In the genomic region with DNA sequence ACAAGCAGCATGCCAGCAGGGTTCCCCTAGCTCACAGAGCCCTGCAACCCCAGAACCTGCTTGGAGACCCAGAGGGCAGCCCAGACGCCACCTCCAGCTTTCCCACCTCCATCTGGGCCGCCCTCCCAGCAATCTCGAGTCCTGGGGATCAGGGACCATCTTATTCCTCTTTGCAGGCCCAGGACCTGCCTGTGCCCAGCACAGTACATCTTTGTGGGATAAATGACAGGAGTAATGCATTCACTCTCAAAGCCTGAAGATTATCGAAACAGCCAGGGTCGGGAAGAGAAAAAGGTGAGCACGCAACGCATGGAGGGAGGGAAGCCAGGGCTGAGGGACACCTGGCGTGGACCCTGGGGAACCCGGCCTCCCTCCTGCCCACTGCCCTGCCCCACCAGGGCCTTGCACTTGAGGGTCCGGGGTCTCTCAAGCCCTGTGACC, we compare ENCODE assay signal across 1 cellular context.
TF ChIP-seq lines count a peak whose summit lies in the region.

No MANE protein-coding gene starts in this region.

TF ChIP-seq in SK-N-SH treated with all-trans-retinoic acid at 6 μM for 48 hours, 23 proteins besides CTCF, POLR2A, EP300 and RAD21 (continued from another document):
- TF ChIP-seq ZNF565 (CRISPR knock-in tag; conservative IDR thresholded peaks at IDR 0.05; ENCODE audit: low read depth) (no peak), OSR1 (CRISPR knock-in tag; IDR thresholded peaks at IDR 0.05) (no peak)
- TF ChIP-seq, protein P1, sequence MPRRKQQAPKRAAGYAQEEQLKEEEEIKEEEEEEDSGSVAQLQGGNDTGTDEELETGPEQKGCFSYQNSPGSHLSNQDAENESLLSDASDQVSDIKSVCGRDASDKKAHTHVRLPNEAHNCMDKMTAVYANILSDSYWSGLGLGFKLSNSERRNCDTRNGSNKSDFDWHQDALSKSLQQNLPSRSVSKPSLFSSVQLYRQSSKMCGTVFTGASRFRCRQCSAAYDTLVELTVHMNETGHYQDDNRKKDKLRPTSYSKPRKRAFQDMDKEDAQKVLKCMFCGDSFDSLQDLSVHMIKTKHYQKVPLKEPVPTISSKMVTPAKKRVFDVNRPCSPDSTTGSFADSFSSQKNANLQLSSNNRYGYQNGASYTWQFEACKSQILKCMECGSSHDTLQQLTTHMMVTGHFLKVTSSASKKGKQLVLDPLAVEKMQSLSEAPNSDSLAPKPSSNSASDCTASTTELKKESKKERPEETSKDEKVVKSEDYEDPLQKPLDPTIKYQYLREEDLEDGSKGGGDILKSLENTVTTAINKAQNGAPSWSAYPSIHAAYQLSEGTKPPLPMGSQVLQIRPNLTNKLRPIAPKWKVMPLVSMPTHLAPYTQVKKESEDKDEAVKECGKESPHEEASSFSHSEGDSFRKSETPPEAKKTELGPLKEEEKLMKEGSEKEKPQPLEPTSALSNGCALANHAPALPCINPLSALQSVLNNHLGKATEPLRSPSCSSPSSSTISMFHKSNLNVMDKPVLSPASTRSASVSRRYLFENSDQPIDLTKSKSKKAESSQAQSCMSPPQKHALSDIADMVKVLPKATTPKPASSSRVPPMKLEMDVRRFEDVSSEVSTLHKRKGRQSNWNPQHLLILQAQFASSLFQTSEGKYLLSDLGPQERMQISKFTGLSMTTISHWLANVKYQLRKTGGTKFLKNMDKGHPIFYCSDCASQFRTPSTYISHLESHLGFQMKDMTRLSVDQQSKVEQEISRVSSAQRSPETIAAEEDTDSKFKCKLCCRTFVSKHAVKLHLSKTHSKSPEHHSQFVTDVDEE (CRISPR knock-in tag; IDR thresholded peaks at IDR 0.05), result no peak
TF ChIP-seq in SK-N-SH treated with all-trans-retinoic acid at 6 μM for 48 hours: peak in this region for 0.
